In genomic region chr7:29138588-29138987, GRCh38 we compare ENCODE assay signal across 20 cellular contexts.
"Had no signal": no experiment of that assay in that cellular context is flagged by ENCODE, and none has a peak within 500 bp of the region (broad histone marks: within the 10 kb centered on the region; RNA-seq: fewer than 3 reads in every experiment).

No MANE protein-coding gene starts in this region.

- H3K79me2 ChIP-seq: hepatocyte had no signal

- ATAC-seq: left lobe of liver; natural killer cell treated with Interleukin-12 subunit alpha and Interleukin-12 subunit beta and Interleukin-15 and Interleukin-18, amount 100 ng/mL, for 72 hours; pancreas; right cardiac atrium; stimulated activated memory B cell treated with anti-CD40 and anti-IgM and Interleukin-4, amounts not matched to agents 10 μg/mL and 1 μg/mL and 100 μg/mL, for 72 hours had no signal

- H3K4me3 Mint-ChIP-seq: memory B cell; natural killer cell treated with Interleukin-12 subunit alpha and Interleukin-12 subunit beta and Interleukin-15 and Interleukin-18, amount 100 ng/mL, for 72 hours; neural progenitor cell; stimulated activated memory B cell treated with anti-CD40 and anti-IgM and Interleukin-4, amounts not matched to agents 10 μg/mL and 1 μg/mL and 100 μg/mL, for 72 hours; stimulated activated naive CD8-positive, alpha-beta T cell treated with anti-CD3 and anti-CD28 coated beads, Interleukin-15, Interleukin-2, amounts not matched to agents 100 ng/mL and 50 ng/mL, for 24 hours; type B pancreatic cell had no signal

- H3K4me1 Mint-ChIP-seq: memory B cell; stimulated activated memory B cell treated with anti-CD40 and anti-IgM and Interleukin-4, amounts not matched to agents 10 μg/mL and 1 μg/mL and 100 μg/mL, for 72 hours had no signal

- H3K4me1 ChIP-seq: uterus had no signal

- H3K9me3 ChIP-seq: pancreas, uterus had no signal

- H3K4me2 ChIP-seq: hepatocyte, neural progenitor cell had no signal

- H3K9ac ChIP-seq: neural progenitor cell had no signal

- H3K27me3 ChIP-seq: hepatocyte, neural progenitor cell, pancreas, uterus had no signal

- H3K27ac Mint-ChIP-seq: memory B cell; natural killer cell treated with Interleukin-12 subunit alpha and Interleukin-12 subunit beta and Interleukin-15 and Interleukin-18, amount 100 ng/mL, for 72 hours; neural progenitor cell; progenitor cell of endocrine pancreas; stimulated activated memory B cell treated with anti-CD40 and anti-IgM and Interleukin-4, amounts not matched to agents 10 μg/mL and 1 μg/mL and 100 μg/mL, for 72 hours; stimulated activated naive CD8-positive, alpha-beta T cell treated with anti-CD3 and anti-CD28 coated beads, Interleukin-15, Interleukin-2, amounts not matched to agents 100 ng/mL and 50 ng/mL, for 24 hours; type B pancreatic cell had no signal

- H3K27ac ChIP-seq: hepatocyte, neural progenitor cell, pancreas, uterus had no signal

- H3K36me3 ChIP-seq: neural progenitor cell, pancreas, uterus had no signal

- H3K27me3 Mint-ChIP-seq: progenitor cell of endocrine pancreas had no signal

- H2AFZ ChIP-seq: hepatocyte, neural progenitor cell had no signal

- H3K4me3 ChIP-seq: hepatocyte, neural progenitor cell, pancreas, uterus had no signal

- FAIRE-seq: colon, kidney, pancreas had no signal

- H3K9me3 Mint-ChIP-seq: natural killer cell treated with Interleukin-12 subunit alpha and Interleukin-12 subunit beta and Interleukin-15 and Interleukin-18, amount 100 ng/mL, for 72 hours; stimulated activated naive CD8-positive, alpha-beta T cell treated with anti-CD3 and anti-CD28 coated beads, Interleukin-15, Interleukin-2, amounts not matched to agents 100 ng/mL and 50 ng/mL, for 24 hours had no signal

- H3K36me3 Mint-ChIP-seq: memory B cell; natural killer cell treated with Interleukin-12 subunit alpha and Interleukin-12 subunit beta and Interleukin-15 and Interleukin-18, amount 100 ng/mL, for 72 hours; neural progenitor cell; stimulated activated memory B cell treated with anti-CD40 and anti-IgM and Interleukin-4, amounts not matched to agents 10 μg/mL and 1 μg/mL and 100 μg/mL, for 72 hours; type B pancreatic cell had no signal

- DNase-seq: cerebellar nuclear complex; dermis blood vessel endothelial cell; foreskin melanocyte; kidney; midbrain; pancreas; right cardiac atrium; stimulated activated CD4-positive, alpha-beta T cell treated with anti-CD3 and anti-CD28 coated beads, Interleukin-4, amount 100 ng/mL, for 1 hour; stimulated activated CD8-positive, alpha-beta memory T cell treated with anti-CD3 and anti-CD28 coated beads, Interleukin-4, amount 100 ng/mL, for 48 hours; uterus had no signal
